ENCODE assay signal across 10 cellular contexts in the genomic region with DNA sequence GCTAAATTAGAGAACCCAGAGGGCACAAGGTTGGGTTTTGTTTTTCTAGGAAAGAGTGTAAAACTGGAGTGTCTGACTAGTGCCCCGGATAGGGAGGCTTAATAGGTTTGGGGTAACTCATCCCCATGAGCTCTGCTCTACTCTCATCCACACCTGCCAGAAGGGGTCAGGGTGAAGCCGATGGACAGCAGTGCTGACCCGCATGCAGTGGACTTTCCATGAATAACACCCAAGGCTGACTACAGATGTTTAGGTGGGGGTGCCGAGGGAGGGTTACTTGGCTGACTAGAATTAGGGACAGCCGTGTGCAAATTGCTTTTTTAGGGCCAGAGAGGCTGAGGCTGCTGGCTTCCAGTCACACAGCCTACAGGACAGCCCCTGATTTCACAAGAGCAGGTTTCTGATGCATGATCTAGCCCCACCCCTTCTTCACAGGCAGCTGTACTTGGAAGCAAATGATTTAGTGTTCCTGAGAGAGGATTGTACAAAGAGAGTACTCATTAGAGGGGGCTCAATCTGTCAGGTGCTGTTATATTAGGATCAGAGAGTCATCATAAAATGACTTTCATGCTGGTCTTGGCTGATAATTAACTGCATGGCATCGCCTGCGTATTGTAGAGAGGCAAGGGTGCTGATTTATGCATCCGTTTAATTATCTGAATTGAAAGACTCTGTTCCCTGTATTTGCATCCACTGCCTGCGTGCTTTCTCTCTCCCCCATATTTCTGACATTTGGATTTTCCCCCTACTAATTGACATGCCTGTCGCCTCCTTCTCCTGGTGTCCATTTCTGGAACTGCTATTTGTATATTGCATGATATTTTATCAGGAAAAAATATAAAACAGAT. TPM values are rescaled to one million over a fixed set of nuclear protein-coding genes. Genes with fewer than 3 reads are reported as not detected.
A peak's percentile ranks its signal among the peaks of the same experiment; 100 is the strongest.
DNase-seq lines count a peak whose midpoint lies in the region; ATAC-seq, FAIRE-seq and TF ChIP-seq lines count a peak whose summit lies in the region.
"Had no signal": no experiment of that assay in that cellular context is flagged by ENCODE, and none has a peak within 500 bp of the region (broad histone marks: within the 10 kb centered on the region; RNA-seq: fewer than 3 reads in every experiment).

No MANE protein-coding gene starts in this region.

- H4K91ac ChIP-seq in IMR-90 (ENCODE audit: insufficient read depth, low read depth, low read length) = 0 out of 2 replicates have a peak overlapping the region, but pooled peaks have one; percentile 25

- ATAC-seq in IMR-90 (ENCODE audit: low read depth) (peak; percentile 19; the same call in 1 of the 2 replicates), HG03196 (IDR thresholded peaks at IDR 0.05; ENCODE audit: unreplicated experiment) (no peak)
- ATAC-seq: activated CD8-positive, alpha-beta T cell treated with anti-CD3 and anti-CD28 coated beads for 36 hours had no signal

- H3K4ac ChIP-seq in IMR-90 (ENCODE audit: low read depth, low read length) = 0 out of 2 replicates have a peak overlapping the region, but pooled peaks have one; percentile 2

- peaks cover 42% of the 10 kb centered on the region for H3K36me3 ChIP-seq in IMR-90 (ENCODE audit: control insufficient read depth, insufficient read depth, low read length)
- peaks cover 3% of the 10 kb centered on the region for H3K36me3 ChIP-seq in smooth muscle cell (ENCODE audit: low read depth)

- H2AFZ ChIP-seq in IMR-90 (replicated peaks; ENCODE audit: low read length, poor library complexity) (no peak overlapping the region), smooth muscle cell (ENCODE audit: low read depth) (no peak overlapping the region)

- dilution Hi-C loops in IMR-90 (cut with HindIII; ENCODE audit: low sequenced_read_pairs, unreplicated experiment) = no loop called here

- peak overlapping the region; percentile 17; the same call in 1 of the 2 replicates for H3K18ac ChIP-seq in IMR-90 (ENCODE audit: low read depth, low read length)

- H4K5ac ChIP-seq in IMR-90 (ENCODE audit: low read depth, low read length) = peak overlapping the region; percentile 19

- CTCF ChIA-PET in IMR-90 (lab: Yijun Ruan, JAX) = interaction anchor here (1.0 kb wide), 1 partner anchor 185 kb away, joined by 3 read pairs; no protein-coding TSS in a partner anchor

- 0 out of 2 replicates have a peak overlapping the region, but pooled peaks have one; percentile 49 for H3K9ac ChIP-seq in IMR-90 (ENCODE audit: low read depth, low read length)
- no peak overlapping the region for H3K9ac ChIP-seq in smooth muscle cell (ENCODE audit: low read depth)

- H2AK5ac ChIP-seq in IMR-90 (ENCODE audit: low read depth, low read length) = peak overlapping the region; percentile 10; the same call in 1 of the 2 replicates

- peak overlapping the region; percentile 66 for H2BK5ac ChIP-seq in IMR-90 (ENCODE audit: low read depth, low read length, poor library complexity, severe bottlenecking)

- intact Hi-C loops in IMR-90 (cut with micrococcal nuclease) = loop anchor here (10.0 kb wide), 2 partner anchors 359 to 509 kb away; no protein-coding TSS in a partner anchor

- H3K4me1 ChIP-seq in IMR-90 (ENCODE audit: control insufficient read depth, insufficient read depth, low read length) (peaks cover 30% of the 10 kb centered on the region), smooth muscle cell (ENCODE audit: low read depth) (peaks cover 18% of the 10 kb centered on the region)

- peak; percentile 44 for TF ChIP-seq CTCF in IMR-90 (conservative IDR thresholded peaks at IDR 0.05; ENCODE audit: low read depth, low read length)
- peak; percentile 41 for TF ChIP-seq CTCF in foreskin fibroblast (IDR thresholded peaks at IDR 0.05; ENCODE audit: low read depth, low read length)
- TF ChIP-seq CTCF in smooth muscle cell (IDR thresholded peaks at IDR 0.05; ENCODE audit: borderline replicate concordance, insufficient read depth, poor library complexity, severe bottlenecking) = peak; percentile 50

- peaks cover 24% of the 10 kb centered on the region for H3F3A ChIP-seq in smooth muscle cell (ENCODE audit: low read depth)

- H2BK15ac ChIP-seq in IMR-90 (ENCODE audit: low read depth, low read length) = 0 out of 3 replicates have a peak overlapping the region, but pooled peaks have one; percentile 31

- no peak for TF ChIP-seq POLR2A in IMR-90 (IDR thresholded peaks at IDR 0.05; ENCODE audit: low read depth, low read length)

- in situ Hi-C loops in IMR-90 (cut with MboI; ENCODE audit: low sequenced_read_pairs) (no loop called here), SK-MEL-5 (cut with HindIII; ENCODE audit: low pct_unique_long_range_greater_than_20kb, low sequenced_read_pairs) (no loop called here)

- peak overlapping the region in 1 of 2 experiments; percentile 39; a peak in 2 of 4 replicates for H4K8ac ChIP-seq in IMR-90 (ENCODE audit: low read depth in 2 of 2, low read length in 2 of 2)

- no peak for FAIRE-seq in HTR-8/SVneo (lab: Jason Lieb, UNC)
- FAIRE-seq: GM18507 had no signal

- H3K79me1 ChIP-seq in IMR-90 (ENCODE audit: low read depth in 1 of 2, low read length in 2 of 2) = peaks cover 10 to 61% of the 10 kb centered on the region in 2 experiments; a peak in 3 of 4 replicates

- no peaks in the 10 kb centered on the region for H3K27me3 ChIP-seq in IMR-90 (ENCODE audit: control insufficient read depth, insufficient read depth, low read length)
- no peaks in the 10 kb centered on the region for H3K27me3 ChIP-seq in smooth muscle cell (ENCODE audit: low read depth)

- DNase-seq in IMR-90 (peak; percentile 64), SK-MEL-5 (ENCODE audit: low read depth, low spot score) (peak; percentile 30), foreskin fibroblast (peak; percentile 45 to 71), smooth muscle cell (lab: John Stamatoyannopoulos, UW; ENCODE audit: unreplicated experiment) (no peak), HTR-8/SVneo (ENCODE audit: insufficient read length, low spot score) (no peak), globus pallidus (ENCODE audit: low spot score) (no peak)
- DNase-seq: activated CD8-positive, alpha-beta T cell treated with anti-CD3 and anti-CD28 coated beads for 36 hours; effector CD4-positive, alpha-beta T cell had no signal

- H3K79me2 ChIP-seq in smooth muscle cell (ENCODE audit: low read depth) = peaks cover 79% of the 10 kb centered on the region

- POLR2A ChIA-PET in IMR-90 (lab: Charles Lee; ENCODE audit: unreplicated experiment) = interaction anchor here (0.5 kb wide), 2 partner anchors 432 to 867 kb away, joined by 3 read pairs; no protein-coding TSS in a partner anchor

- H2BK20ac ChIP-seq in IMR-90 (ENCODE audit: low read depth, low read length) = no peak overlapping the region

- peaks cover 25% of the 10 kb centered on the region for H3K9me1 ChIP-seq in IMR-90 (ENCODE audit: insufficient read depth, low read length)

- peak overlapping the region; percentile 13 for H2BK120ac ChIP-seq in IMR-90 (ENCODE audit: low read depth, low read length)

- peak overlapping the region; percentile 35; the same call in 1 of the 2 replicates for H3K4me2 ChIP-seq in IMR-90 (ENCODE audit: low read depth, low read length)
- H3K4me2 ChIP-seq in smooth muscle cell = peak overlapping the region; percentile 89

- no peak overlapping the region for H3K56ac ChIP-seq in IMR-90 (ENCODE audit: extremely low read depth, insufficient read depth, low read length)

- 100% methylated on average over 2 of the region's 10 CpGs; no CpG with 5 or more reads in 1 of the 2 experiments for WGBS in IMR-90 (ENCODE audit: extremely low coverage in 2 of 2, insufficient read length in 1 of 2), 2 experiments
- 86% methylated on average over 10 of the region's 10 CpGs for WGBS in smooth muscle cell (ENCODE audit: low lambda C conversion rate)

- no TSS peak for BruUV-seq in IMR-90 (replicated peaks; lab: Mats Ljungman, UMichigan)

- H2AK9ac ChIP-seq in IMR-90 (replicated peaks; ENCODE audit: low read depth, low read length, poor library complexity) = no peak overlapping the region

- H4K20me1 ChIP-seq in IMR-90 (ENCODE audit: insufficient read depth, low read length) (peaks cover 82% of the 10 kb centered on the region), smooth muscle cell (ENCODE audit: low read depth) (peaks cover 98% of the 10 kb centered on the region)

- peak overlapping the region; percentile 74 for H3K14ac ChIP-seq in IMR-90 (replicated peaks; ENCODE audit: low read depth, low read length)

- no peaks in the 10 kb centered on the region for H3K9me3 ChIP-seq in IMR-90 (ENCODE audit: control insufficient read depth, insufficient read depth, low read length)
- H3K9me3 ChIP-seq in smooth muscle cell (replicated peaks; ENCODE audit: low read depth) = no peaks in the 10 kb centered on the region

- no peak overlapping the region for H3K4me3 ChIP-seq in IMR-90 (ENCODE audit: insufficient read depth, low read depth, low read length)
- H3K4me3 ChIP-seq in foreskin fibroblast (ENCODE audit: low read depth in 1 of 2, low read length in 2 of 2) = no peak overlapping the region
- peak overlapping the region; percentile 55 for H3K4me3 ChIP-seq in smooth muscle cell

- 0 out of 2 replicates have a peak overlapping the region, but pooled peaks have one; percentile 1 for H3K27ac ChIP-seq in IMR-90 (ENCODE audit: insufficient read depth, low read length)
- peak overlapping the region; percentile 94 for H3K27ac ChIP-seq in smooth muscle cell (ENCODE audit: low read depth)

- peak; percentile 36 for TF ChIP-seq RAD21 in IMR-90 (IDR thresholded peaks at IDR 0.05; ENCODE audit: low read length)

- peak overlapping the region; percentile 70 for H3K23ac ChIP-seq in IMR-90 (ENCODE audit: low read depth, low read length)

TF ChIP-seq in IMR-90, 13 proteins besides CTCF, POLR2A, EP300 and RAD21:
- TF ChIP-seq RFX5 (IDR thresholded peaks at IDR 0.05; ENCODE audit: low read depth, low read length) (no peak), CEBPB (IDR thresholded peaks at IDR 0.05; ENCODE audit: low read depth, low read length) (peak; percentile 84), SMC3 (IDR thresholded peaks at IDR 0.05; ENCODE audit: low read depth, low read length) (peak; percentile 18)

RNA-seq across cellular contexts. Expression of a gene that starts 9.5 kb away (rescaled TPM):
- total RNA-seq in IMR-90 (2012; rRNA removed) (112 and 133 TPM in 2 replicates), smooth muscle cell (257 and 290 TPM in 2 replicates)
- polyA plus RNA-seq in IMR-90 (2012; rRNA removed) (60.2 and 76.7 TPM in 2 replicates), smooth muscle cell (297 and 326 TPM in 2 replicates)
- 47.7 and 58.4 TPM in 2 replicates for polyA plus RNA-seq in IMR-90 (2012; cell fraction: cytosol; rRNA removed)
- 126 and 200 TPM in 2 replicates for polyA plus RNA-seq in IMR-90 (2012; cell fraction: nucleus; rRNA removed; ENCODE audit: low replicate concordance)
- total RNA-seq in SK-MEL-5 (2014; rRNA removed; shearing (Covaris generic)) = 0.05 and 0.29 TPM in 2 replicates
- polyA plus RNA-seq in SK-MEL-5 (2015; cell fraction: cytosol; rRNA removed) = 0.04 and 0.23 TPM in 2 replicates
- 0.60 and 1.1 TPM in 2 replicates for polyA plus RNA-seq in SK-MEL-5 (2015; cell fraction: nucleus; rRNA removed)
- total RNA-seq: activated CD8-positive, alpha-beta T cell treated with anti-CD3 and anti-CD28 coated beads for 36 hours had no signal

Comparison
In these comparisons a context has a peak if more than half of its experiments do, and no peak if none do; other contexts are left out.
1. DNase-seq: peak in IMR-90 (single experiment), SK-MEL-5 (single experiment) and foreskin fibroblast (2 of 2); none in smooth muscle cell (single experiment), HTR-8/SVneo (single experiment) and globus pallidus (single experiment).
2. RNA of a gene that starts 9.5 kb away (total RNA-seq): 257 to 290 TPM in smooth muscle cell and 112 to 133 TPM in IMR-90; 0.05 to 0.29 TPM in SK-MEL-5; every median in the first group is over 10 times any median in the second.
3. Peak in every context shown above with its lines, with median percentiles within 50 percentile points of each other: CTCF ChIP-seq.